20 cellular contexts compared by ENCODE assay signal in the genomic region with DNA sequence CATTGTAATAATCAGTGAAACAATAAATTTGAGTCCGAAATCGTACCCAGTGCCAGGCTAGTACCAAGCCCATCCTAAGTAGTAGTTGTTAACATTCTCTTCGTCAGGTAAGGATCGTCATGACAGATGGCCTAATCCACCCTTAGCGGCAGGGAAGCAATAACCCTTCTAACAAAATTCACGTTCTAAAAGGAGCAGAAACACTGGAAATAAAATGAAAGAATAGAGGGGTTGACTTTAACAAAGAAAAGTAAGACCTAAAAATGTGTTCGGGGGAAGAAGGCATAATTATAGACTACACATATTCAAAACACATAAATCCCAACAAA.
"Had no signal": no experiment of that assay in that cellular context is flagged by ENCODE, and none has a peak within 500 bp of the region (broad histone marks: within the 10 kb centered on the region; RNA-seq: fewer than 3 reads in every experiment).

No MANE protein-coding gene starts in this region.

- ATAC-seq: activated CD8-positive, alpha-beta memory T cell treated with anti-CD3 and anti-CD28 coated beads, Interleukin-2, amount 10 ng/mL, durations not matched to agents 7 days and 5 days; WTC11 had no signal

- H3K36me3 ChIP-seq: MG63 had no signal

- H2AFZ ChIP-seq: PC-9 had no signal

- H3K9me3 Mint-ChIP-seq: activated naive CD4-positive, alpha-beta T cell treated with anti-CD3 and anti-CD28 coated beads, Interleukin-2, amount 50 U/mL, for 24 hours; activated T-cell treated with anti-CD3 and anti-CD28 coated beads, Interleukin-2, amount 50 U/mL, for 24 hours; activated T-helper 1 cell treated with anti-CD3 and anti-CD28 coated beads, Interleukin-12 subunit alpha, Interleukin-12 subunit beta, Interleukin-2, Interleukin-4 antibody, amounts not matched to agents 30 ng/mL and 10 ng/mL and 1 ng/mL, durations not matched to agents 14 hours and 24 hours and 36 hours; central memory CD8-positive, alpha-beta T cell had no signal

- H3K4me1 Mint-ChIP-seq: activated naive CD4-positive, alpha-beta T cell treated with anti-CD3 and anti-CD28 coated beads, Interleukin-2, amount 50 U/mL, for 24 hours; central memory CD8-positive, alpha-beta T cell had no signal

- H3K27ac ChIP-seq: PC-9 had no signal

- H3K27me3 Mint-ChIP-seq: activated CD8-positive, alpha-beta memory T cell treated with anti-CD3 and anti-CD28 coated beads, Interleukin-2, amount 10 ng/mL, durations not matched to agents 7 days and 5 days had no signal

- H3K27ac Mint-ChIP-seq: activated CD8-positive, alpha-beta memory T cell treated with anti-CD3 and anti-CD28 coated beads, Interleukin-2, amount 10 ng/mL, durations not matched to agents 7 days and 5 days; activated naive CD4-positive, alpha-beta T cell treated with anti-CD3 and anti-CD28 coated beads, Interleukin-2, amount 50 U/mL, for 24 hours; activated T-cell treated with anti-CD3 and anti-CD28 coated beads, Interleukin-2, amount 50 U/mL, for 24 hours; activated T-helper 1 cell treated with anti-CD3 and anti-CD28 coated beads, Interleukin-12 subunit alpha, Interleukin-12 subunit beta, Interleukin-2, Interleukin-4 antibody, amounts not matched to agents 30 ng/mL and 10 ng/mL and 1 ng/mL, durations not matched to agents 14 hours and 24 hours and 36 hours; T-helper 1 cell treated with Interleukin-12 subunit alpha and Interleukin-12 subunit beta and Interleukin-4 antibody, amounts not matched to agents 30 μg/mL and 1 μg/mL, for 36 hours; WTC11 had no signal

- DNase-seq: activated CD4-positive, alpha-beta T cell treated with anti-CD3 and anti-CD28 coated beads for 48 hours; activated CD4-positive, alpha-beta T cell treated with anti-CD3 and anti-CD28 coated beads, Interleukin-2, amount 50 U/mL, for 4 hours; activated CD4-positive, CD25-positive, alpha-beta regulatory T cell treated with anti-CD3 and anti-CD28 coated beads, Interleukin-2, amount 50 U/mL, for 72 hours; activated CD8-positive, alpha-beta memory T cell treated with anti-CD3 and anti-CD28 coated beads, Interleukin-2, amount 10 ng/mL, durations not matched to agents 7 days and 5 days; activated effector memory CD4-positive, alpha-beta T cell treated with Interleukin-2 at 50 U/mL for 16 hours; activated naive CD4-positive, alpha-beta T cell; activated T-cell treated with anti-CD3 and anti-CD28 coated beads, Interleukin-2, amount 50 U/mL, for 24 hours; aorta; MG63; MV-4-11; NCI-H1436; NCI-H187; NCI-H526; PC-9; SHP77 treated with DMSO at 0.1 percent for 48 hours had no signal

- H3K4me3 Mint-ChIP-seq: activated CD8-positive, alpha-beta memory T cell treated with anti-CD3 and anti-CD28 coated beads, Interleukin-2, amount 10 ng/mL, durations not matched to agents 7 days and 5 days; activated naive CD4-positive, alpha-beta T cell treated with anti-CD3 and anti-CD28 coated beads, Interleukin-2, amount 50 U/mL, for 24 hours; activated T-cell treated with anti-CD3 and anti-CD28 coated beads, Interleukin-2, amount 50 U/mL, for 24 hours; activated T-helper 1 cell treated with anti-CD3 and anti-CD28 coated beads, Interleukin-12 subunit alpha, Interleukin-12 subunit beta, Interleukin-2, Interleukin-4 antibody, amounts not matched to agents 30 ng/mL and 10 ng/mL and 1 ng/mL, durations not matched to agents 14 hours and 24 hours and 36 hours; central memory CD8-positive, alpha-beta T cell; T-helper 1 cell treated with Interleukin-12 subunit alpha and Interleukin-12 subunit beta and Interleukin-4 antibody, amounts not matched to agents 30 μg/mL and 1 μg/mL, for 36 hours; WTC11 had no signal

- H3K4me3 ChIP-seq: MG63, PC-9 had no signal

- H3K9me3 ChIP-seq: MG63 had no signal

- H3K4me2 ChIP-seq: PC-9 had no signal

- H3K27me3 ChIP-seq: MG63 had no signal

- H3K36me3 Mint-ChIP-seq: activated CD8-positive, alpha-beta memory T cell treated with anti-CD3 and anti-CD28 coated beads, Interleukin-2, amount 10 ng/mL, durations not matched to agents 7 days and 5 days; activated naive CD4-positive, alpha-beta T cell treated with anti-CD3 and anti-CD28 coated beads, Interleukin-2, amount 50 U/mL, for 24 hours; WTC11 had no signal
